ENCODE assay signal across 10 cellular contexts in the genomic region with DNA sequence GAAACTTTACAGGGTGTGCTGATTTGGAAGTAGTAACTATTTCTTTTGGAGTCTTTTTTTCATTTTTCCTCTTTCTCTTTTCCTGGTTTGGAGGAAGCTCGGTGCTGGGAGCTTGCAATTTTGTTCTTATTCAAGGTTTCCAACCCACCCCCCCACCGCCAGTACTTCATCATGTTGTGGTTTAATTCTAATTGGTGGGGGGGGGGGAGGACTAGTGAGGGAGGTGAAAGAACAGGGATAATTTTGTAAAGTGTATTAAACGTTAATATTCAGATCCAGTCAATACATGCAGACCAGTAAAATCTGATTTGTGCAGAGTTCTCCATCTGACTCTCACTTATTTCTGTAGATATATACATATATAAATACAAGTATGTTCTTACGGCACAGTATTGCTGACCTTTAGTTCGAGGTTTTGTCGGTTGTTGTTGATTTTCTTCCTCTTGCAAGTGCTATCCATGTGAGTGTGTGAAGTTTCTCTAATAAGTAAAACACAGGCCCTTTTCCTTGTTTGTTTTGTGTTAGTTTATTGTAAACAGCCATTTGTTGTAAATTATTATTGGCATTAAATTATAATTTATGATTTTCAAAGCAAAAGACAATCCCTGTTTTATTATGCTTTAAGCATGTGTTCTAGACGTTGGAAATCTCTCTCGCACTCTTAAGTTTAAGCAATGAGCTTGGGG. TPM values are rescaled to one million over a fixed set of nuclear protein-coding genes. Genes with fewer than 3 reads are reported as not detected.
A peak's percentile ranks its signal among the peaks of the same experiment; 100 is the strongest.
DNase-seq lines count a peak whose midpoint lies in the region; ATAC-seq, FAIRE-seq and TF ChIP-seq lines count a peak whose summit lies in the region.
"Had no signal": no experiment of that assay in that cellular context is flagged by ENCODE, and none has a peak within 500 bp of the region (broad histone marks: within the 10 kb centered on the region; RNA-seq: fewer than 3 reads in every experiment).

No MANE protein-coding gene starts in this region.

- H3K4me3 ChIP-seq in astrocyte of the spinal cord (ENCODE audit: low read depth, low read length) = peak overlapping the region; percentile 99
- H3K4me3 ChIP-seq in keratinocyte (ENCODE audit: control insufficient read depth in 2 of 3, extremely low read depth in 1 of 3, insufficient read depth in 2 of 3, low read depth in 1 of 3, low read length in 3 of 3) = peak overlapping the region; percentile 46 to 83 (median 71)

- H4K20me1 ChIP-seq in keratinocyte (ENCODE audit: control insufficient read depth, extremely low read depth, insufficient read depth, low read length) = no peaks in the 10 kb centered on the region

- peaks cover 18 to 19% of the 10 kb centered on the region in 2 experiments for H3K36me3 ChIP-seq in keratinocyte (ENCODE audit: control insufficient read depth in 2 of 2, extremely low read depth in 1 of 2, insufficient read depth in 2 of 2, low read length in 2 of 2)

- H3K9me3 Mint-ChIP-seq in stimulated activated naive B cell treated with anti-CD40 and anti-IgM and Interleukin-4, amounts not matched to agents 10 μg/mL and 1 μg/mL and 100 μg/mL, for 72 hours = peaks cover 0 to 1% of the 10 kb centered on the region in 2 donors
- peaks cover 0 to 3% of the 10 kb centered on the region in 2 donors for H3K9me3 Mint-ChIP-seq in natural killer cell

- peaks cover 30% of the 10 kb centered on the region for H3K4me1 ChIP-seq in keratinocyte (ENCODE audit: control insufficient read depth, extremely low read depth, insufficient read depth, low read length)

- dilution Hi-C loops in keratinocyte (cut with MboI; ENCODE audit: extremely low pct_ligation_motif_present, low sequenced_read_pairs) = no loop called here

- H3K36me3 Mint-ChIP-seq in stimulated activated naive B cell treated with anti-CD40 and anti-IgM and Interleukin-4, amounts not matched to agents 10 μg/mL and 1 μg/mL and 100 μg/mL, for 72 hours = no peaks in the 10 kb centered on the region
- H3K36me3 Mint-ChIP-seq in natural killer cell = peaks cover 16% of the 10 kb centered on the region

- peak overlapping the region; percentile 86 for H3K4me2 ChIP-seq in keratinocyte (ENCODE audit: control insufficient read depth, extremely low read depth, insufficient read depth, low read depth, low read length)

- peaks cover 79% of the 10 kb centered on the region for H3K79me2 ChIP-seq in keratinocyte (ENCODE audit: control insufficient read depth, insufficient read depth, low read length)

- no peak for FAIRE-seq in keratinocyte (lab: Jason Lieb, UNC)

- no peak overlapping the region for H2AFZ ChIP-seq in keratinocyte (ENCODE audit: control insufficient read depth, low read length)

- no peaks in the 10 kb centered on the region for H3K4me1 Mint-ChIP-seq in stimulated activated naive B cell treated with anti-CD40 and anti-IgM and Interleukin-4, amounts not matched to agents 10 μg/mL and 1 μg/mL and 100 μg/mL, for 72 hours
- H3K4me1 Mint-ChIP-seq in natural killer cell = no peaks in the 10 kb centered on the region

- peaks cover 73 to 84% of the 10 kb centered on the region in 2 donors for H3K27me3 Mint-ChIP-seq in stimulated activated naive B cell treated with anti-CD40 and anti-IgM and Interleukin-4, amounts not matched to agents 10 μg/mL and 1 μg/mL and 100 μg/mL, for 72 hours
- H3K27me3 Mint-ChIP-seq in natural killer cell (ENCODE audit: low read depth in 2 of 2) = peaks cover 70 to 90% of the 10 kb centered on the region in 2 donors

- no peak overlapping the region for H3K4me3 Mint-ChIP-seq in stimulated activated naive B cell treated with anti-CD40 and anti-IgM and Interleukin-4, amounts not matched to agents 10 μg/mL and 1 μg/mL and 100 μg/mL, for 72 hours
- no peak overlapping the region for H3K4me3 Mint-ChIP-seq in natural killer cell

- no peak for ATAC-seq in stimulated activated naive B cell treated with anti-CD40 and anti-IgM and Interleukin-4, amounts not matched to agents 10 μg/mL and 1 μg/mL and 100 μg/mL, for 72 hours (replicated peaks)
- no peak for ATAC-seq in natural killer cell

- TF ChIP-seq CTCF in astrocyte of the spinal cord (IDR thresholded peaks at IDR 0.05; ENCODE audit: low read depth, low read length) = no peak
- no peak for TF ChIP-seq CTCF in keratinocyte (optimal IDR thresholded peaks at IDR 0.05 in 1 of 3, IDR thresholded peaks at IDR 0.05 in 1 of 3, conservative IDR thresholded peaks at IDR 0.05 in 1 of 3; ENCODE audit: extremely low read depth in 1 of 3, insufficient read depth in 2 of 3, low read length in 3 of 3)
- no peak for TF ChIP-seq CTCF in natural killer cell (IDR thresholded peaks at IDR 0.05)

- H3K9me1 ChIP-seq in keratinocyte (ENCODE audit: control insufficient read depth, extremely low read depth, insufficient read depth, low read length) = no peaks in the 10 kb centered on the region

- intact Hi-C loops in natural killer cell (cut with micrococcal nuclease) = no loop called here

- DNase-seq in HT-29 (ENCODE audit: low spot score) (peak; percentile 61), astrocyte of the spinal cord (ENCODE audit: low read depth, low spot score) (peak; percentile 61), keratinocyte (ENCODE audit: low read depth, low spot score) (no peak), glomerular visceral epithelial cell (ENCODE audit: extremely low spot score) (no peak), germinal center (ENCODE audit: low spot score) (no peak), natural killer cell (no peak)
- no peak for DNase-seq in stimulated activated naive B cell treated with anti-CD40 and anti-IgM and Interleukin-4, amounts not matched to agents 10 μg/mL and 1 μg/mL and 100 μg/mL, for 72 hours
- DNase-seq in activated CD4-positive, CD25-positive, alpha-beta regulatory T cell treated with anti-CD3 and anti-CD28 coated beads, Interleukin-2, amount 50 U/mL, for 72 hours = no peak

- peak overlapping the region; percentile 56 for H3K27ac Mint-ChIP-seq in stimulated activated naive B cell treated with anti-CD40 and anti-IgM and Interleukin-4, amounts not matched to agents 10 μg/mL and 1 μg/mL and 100 μg/mL, for 72 hours
- no peak overlapping the region for H3K27ac Mint-ChIP-seq in natural killer cell
- H3K27ac Mint-ChIP-seq: activated naive CD8-positive, alpha-beta T cell had no signal

- peak overlapping the region; percentile 87 for H3K9ac ChIP-seq in keratinocyte (ENCODE audit: control insufficient read depth, extremely low read depth, insufficient read depth, low read length)

- in situ Hi-C loops in astrocyte of the spinal cord (cut with HindIII; ENCODE audit: low sequenced_read_pairs) = loop anchor here (25.0 kb wide), 1 partner anchor 1053 kb away; no protein-coding TSS in a partner anchor

- H3K27ac ChIP-seq in keratinocyte (ENCODE audit: control insufficient read depth, insufficient read depth, low read length) = peak overlapping the region; percentile 83

- H3K27me3 ChIP-seq in keratinocyte (ENCODE audit: control insufficient read depth, extremely low read depth, insufficient read depth, low read length) = no peaks in the 10 kb centered on the region

- H3K9me3 ChIP-seq in keratinocyte (ENCODE audit: control insufficient read depth, low read depth, low read length) = no peaks in the 10 kb centered on the region

RNA-seq across cellular contexts. Expression of a gene that starts 9.3 kb away (rescaled TPM):
- 12.6 and 14.0 TPM in 2 replicates for total RNA-seq in HT-29 (2014; rRNA removed; shearing (Covaris generic))
- 19.5 to 27.2 TPM (median 20.1 TPM) in 3 replicates for polyA plus RNA-seq in keratinocyte
- 9.7 TPM for polyA plus RNA-seq in keratinocyte (2011; ENCODE audit: low read depth)
- polyA plus RNA-seq in keratinocyte (2011; cell fraction: cytosol; rRNA removed) = 26.1 and 26.9 TPM in 2 replicates
- polyA plus RNA-seq in keratinocyte (2011; cell fraction: nucleus; rRNA removed) = 40.5 and 46.0 TPM in 2 replicates
- 17.2 and 43.5 TPM in 2 replicates for polyA plus RNA-seq in keratinocyte (2012; ENCODE audit: low replicate concordance)
- polyA minus RNA-seq in keratinocyte = 12.0 to 19.7 TPM (median 19.2 TPM) in 3 replicates
- 38.4 TPM for polyA minus RNA-seq in keratinocyte (2011; cell fraction: cytosol; rRNA and poly(A)+ RNA removed)
- 24.0 and 24.7 TPM in 2 replicates for polyA minus RNA-seq in keratinocyte (2011; cell fraction: nucleus; rRNA and poly(A)+ RNA removed)
- not detected for total RNA-seq in natural killer cell
- total RNA-seq: OCI-LY7 had no signal

Comparison
In these comparisons a context has a peak if more than half of its experiments do, and no peak if none do; other contexts are left out.
1. DNase-seq: peak in HT-29 (single experiment) and astrocyte of the spinal cord (single experiment); none in keratinocyte (single experiment), stimulated activated naive B cell treated with anti-CD40 and anti-IgM and Interleukin-4, amounts not matched to agents 10 μg/mL and 1 μg/mL and 100 μg/mL, for 72 hours (single experiment), activated CD4-positive, CD25-positive, alpha-beta regulatory T cell treated with anti-CD3 and anti-CD28 coated beads, Interleukin-2, amount 50 U/mL, for 72 hours (single experiment), glomerular visceral epithelial cell (single experiment), germinal center (single experiment) and natural killer cell (single experiment).
2. RNA of a gene that starts 9.3 kb away (total RNA-seq): 12.6 to 14.0 TPM in HT-29; not detected in natural killer cell; every median in the first group is over 10 times any median in the second.